ENCODE assay signal across 8 cellular contexts in genomic region chr15:73240864-73241499, GRCh38.
A peak's percentile ranks its signal among the peaks of the same experiment; 100 is the strongest.
DNase-seq lines count a peak whose midpoint lies in the region; ATAC-seq, FAIRE-seq and TF ChIP-seq lines count a peak whose summit lies in the region.

No MANE protein-coding gene starts in this region.

- H3K27ac Mint-ChIP-seq in activated CD4-positive, alpha-beta T cell treated with anti-CD3 and anti-CD28 coated beads, Interleukin-2, amount 10 ng/mL, durations not matched to agents 7 days and 5 days, result no peak overlapping the region

- peak; percentile 90 for FAIRE-seq in A549 (lab: Jason Lieb, UNC)

- H3K4me3 Mint-ChIP-seq in activated CD4-positive, alpha-beta T cell treated with anti-CD3 and anti-CD28 coated beads, Interleukin-2, amount 10 ng/mL, durations not matched to agents 7 days and 5 days, result no peak overlapping the region

- H3K4me1 ChIP-seq in A549, result no peaks in the 10 kb centered on the region

- in situ Hi-C loops in GM13977 (cut with MboI; ENCODE audit: low pct_unique_long_range_greater_than_20kb, low sequenced_read_pairs, unreplicated experiment), result loop anchor here (25.0 kb wide), 1 partner anchor 529 kb away; no protein-coding TSS in a partner anchor

- TF ChIP-seq CTCF in A549 (IDR thresholded peaks at IDR 0.05) (peak; percentile 98), GM13977 (IDR thresholded peaks at IDR 0.05; ENCODE audit: extremely low read depth, insufficient read depth, missing control alignments) (peak; percentile 82), lower leg skin (IDR thresholded peaks at IDR 0.05) (no peak)

- no peak overlapping the region for H3K27ac ChIP-seq in A549

- H3K4me3 ChIP-seq in A549 (no peak overlapping the region), lower leg skin (ENCODE audit: low read depth, poor library complexity, severe bottlenecking) (no peak overlapping the region)

- no peaks in the 10 kb centered on the region for H3K9me3 Mint-ChIP-seq in activated CD4-positive, alpha-beta T cell treated with anti-CD3 and anti-CD28 coated beads, Interleukin-2, amount 10 ng/mL, durations not matched to agents 7 days and 5 days

- CTCF ChIA-PET in A549 (lab: Yijun Ruan, JAX), result interaction anchor here (0.6 to 6.6 kb wide), 35 partner anchors 8 to 666 kb away, joined by 3 to 78 read pairs (median 4); no protein-coding TSS in a partner anchor
- CTCF ChIA-PET in activated CD4-positive, alpha-beta T cell treated with anti-CD3 and anti-CD28 coated beads, Interleukin-2, amount 10 ng/mL, durations not matched to agents 7 days and 5 days (lab: Charles Lee), result interaction anchor here (0.7 to 3.7 kb wide), 9 partner anchors 10 to 395 kb away, joined by 3 to 17 read pairs (median 5); no protein-coding TSS in a partner anchor

- no peaks in the 10 kb centered on the region for H3K27me3 Mint-ChIP-seq in activated CD4-positive, alpha-beta T cell treated with anti-CD3 and anti-CD28 coated beads, Interleukin-2, amount 10 ng/mL, durations not matched to agents 7 days and 5 days

- H3K9me3 ChIP-seq in A549, result no peaks in the 10 kb centered on the region

- intact Hi-C loops in lower leg skin (cut with DNase I; ENCODE audit: low total_unique reads), result no loop called here

- POLR2A ChIA-PET in A549 (lab: Yijun Ruan, JAX), result no interaction called here
- POLR2A ChIA-PET in activated CD4-positive, alpha-beta T cell treated with anti-CD3 and anti-CD28 coated beads, Interleukin-2, amount 10 ng/mL, durations not matched to agents 7 days and 5 days (lab: Charles Lee), result interaction anchor here (0.6 kb wide), 1 partner anchor 456 kb away, joined by 8 read pairs; no protein-coding TSS in a partner anchor

- 17% methylated on average over 4 of the region's 4 CpGs for WGBS in A549 (ENCODE audit: missing lambda C conversion rate)
- WGBS in lower leg skin, 2 donors, result 37 to 39% methylated on average over 4 of the region's 4 CpGs

- H3K4me1 Mint-ChIP-seq in activated CD4-positive, alpha-beta T cell treated with anti-CD3 and anti-CD28 coated beads, Interleukin-2, amount 10 ng/mL, durations not matched to agents 7 days and 5 days, result peaks cover 8% of the 10 kb centered on the region

- H3K4me2 ChIP-seq in A549, result no peak overlapping the region

- DNase-seq in A549 (ENCODE audit: low read depth in 1 of 2, low spot score in 1 of 2) (peak; percentile 78), GM13977 (ENCODE audit: low spot score) (peak; percentile 48), NCI-H460 (ENCODE audit: extremely low read depth, low read depth) (peak; percentile 63), dedifferentiated amniotic fluid mesenchymal stem cell (ENCODE audit: extremely low spot score) (peak; percentile 58), lower leg skin (ENCODE audit: low spot score in 2 of 2) (peak; percentile 73 to 91)
- DNase-seq in activated CD4-positive, alpha-beta T cell treated with anti-CD3 and anti-CD28 coated beads, Interleukin-2, amount 10 ng/mL, durations not matched to agents 7 days and 5 days, result peak; percentile 84
- DNase-seq in stimulated activated CD8-positive, alpha-beta memory T cell treated with anti-CD3 and anti-CD28 coated beads, Interleukin-12 subunit alpha, Interleukin-12 subunit beta, amount 100 ng/mL, for 1 hour (ENCODE audit: low read depth), result peak; percentile 52

- TF ChIP-seq EP300 in A549 (IDR thresholded peaks at IDR 0.05), result no peak

- ATAC-seq in A549, result peak; percentile 80 to 86; a peak in 5 of 6 replicates
- no peak for ATAC-seq in HG03520 (IDR thresholded peaks at IDR 0.05; ENCODE audit: unreplicated experiment)

- TF ChIP-seq POLR2A in A549 (IDR thresholded peaks at IDR 0.05; ENCODE audit: low read length) (no peak), lower leg skin (IDR thresholded peaks at IDR 0.05) (no peak)

- no peaks in the 10 kb centered on the region for H3K36me3 Mint-ChIP-seq in activated CD4-positive, alpha-beta T cell treated with anti-CD3 and anti-CD28 coated beads, Interleukin-2, amount 10 ng/mL, durations not matched to agents 7 days and 5 days (ENCODE audit: low read depth)

- peak; percentile 72 to 76 for TF ChIP-seq RAD21 in A549 (conservative IDR thresholded peaks at IDR 0.05 in 1 of 2, IDR thresholded peaks at IDR 0.05 in 1 of 2)

TF ChIP-seq in A549, 52 proteins besides CTCF, POLR2A, EP300 and RAD21:
- TF ChIP-seq HEYL (CRISPR knock-in tag; IDR thresholded peaks at IDR 0.05) (no peak), CBX8 (IDR thresholded peaks at IDR 0.05) (no peak), HOXB5 (CRISPR knock-in tag; IDR thresholded peaks at IDR 0.05) (no peak), SMC3 (IDR thresholded peaks at IDR 0.05) (peak; percentile 72)

Comparison
In these comparisons a context has a peak if more than half of its experiments do, and no peak if none do; other contexts are left out.
1. CTCF ChIP-seq: peak in A549 (single experiment) and GM13977 (single experiment); none in lower leg skin (0 of 3).
2. Peak in every context shown above with its lines, with median percentiles within 50 percentile points of each other: DNase-seq.